ENCODE assay signal across 1 cellular context in the genomic region with DNA sequence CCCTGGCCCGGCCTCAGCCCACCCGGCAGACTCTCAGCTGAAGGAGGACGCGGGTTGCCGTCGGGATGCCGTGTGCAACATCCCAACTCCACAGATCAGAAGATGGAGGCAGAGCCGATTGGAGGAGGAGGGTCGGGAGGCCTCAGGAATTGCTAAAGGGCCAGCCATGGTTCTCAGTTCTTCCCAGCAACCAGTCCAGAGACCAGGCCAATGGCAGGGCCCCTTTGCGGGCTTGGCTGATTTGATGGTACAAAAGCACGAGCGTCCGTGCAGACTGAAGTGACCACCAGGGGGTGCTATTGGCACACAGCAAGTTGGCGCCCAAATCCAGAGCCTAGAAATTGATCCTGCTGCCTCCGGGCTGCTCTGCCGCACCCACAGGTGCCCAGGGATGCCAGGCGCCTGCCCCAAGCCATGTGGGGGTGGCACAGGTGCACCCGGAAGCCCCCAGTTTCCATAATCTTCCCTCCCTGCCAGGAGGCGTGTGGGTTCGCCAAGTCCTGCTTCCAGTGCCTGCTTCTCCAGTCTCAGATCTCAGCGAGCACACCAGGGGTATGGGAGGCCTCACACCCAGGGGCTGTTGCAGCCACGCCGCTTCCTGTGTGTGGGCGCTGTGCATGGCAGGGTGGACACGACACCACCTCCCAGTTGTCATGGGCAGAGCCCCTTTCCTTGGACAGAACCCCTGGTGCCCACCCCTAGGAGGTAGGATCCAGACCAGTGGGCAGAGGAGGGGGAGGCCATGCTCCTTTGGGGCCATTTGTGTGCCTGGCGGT.
A peak's percentile ranks its signal among the peaks of the same experiment; 100 is the strongest.
TF ChIP-seq lines count a peak whose summit lies in the region.

No MANE protein-coding gene starts in this region.

TF ChIP-seq in HepG2, 621 proteins besides CTCF, POLR2A, EP300 and RAD21 (continued from another document and continues in another):
- TF ChIP-seq, protein P1, sequence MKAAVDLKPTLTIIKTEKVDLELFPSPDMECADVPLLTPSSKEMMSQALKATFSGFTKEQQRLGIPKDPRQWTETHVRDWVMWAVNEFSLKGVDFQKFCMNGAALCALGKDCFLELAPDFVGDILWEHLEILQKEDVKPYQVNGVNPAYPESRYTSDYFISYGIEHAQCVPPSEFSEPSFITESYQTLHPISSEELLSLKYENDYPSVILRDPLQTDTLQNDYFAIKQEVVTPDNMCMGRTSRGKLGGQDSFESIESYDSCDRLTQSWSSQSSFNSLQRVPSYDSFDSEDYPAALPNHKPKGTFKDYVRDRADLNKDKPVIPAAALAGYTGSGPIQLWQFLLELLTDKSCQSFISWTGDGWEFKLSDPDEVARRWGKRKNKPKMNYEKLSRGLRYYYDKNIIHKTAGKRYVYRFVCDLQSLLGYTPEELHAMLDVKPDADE (CRISPR knock-in tag; IDR thresholded peaks at IDR 0.05): no peak
- TF ChIP-seq NCOA5 (CRISPR knock-in tag; IDR thresholded peaks at IDR 0.05) (no peak), WIZ (CRISPR knock-in tag; IDR thresholded peaks at IDR 0.05) (no peak), AGO2 (optimal IDR thresholded peaks at IDR 0.05; ENCODE audit: low read depth, low read length) (no peak), CCAR2 (optimal IDR thresholded peaks at IDR 0.05; ENCODE audit: low read depth, low read length) (no peak), ZNF224 (CRISPR knock-in tag; IDR thresholded peaks at IDR 0.05) (no peak), ATF7-NPFF (CRISPR knock-in tag; IDR thresholded peaks at IDR 0.05; ENCODE audit: low read depth) (no peak), ZNF557 (CRISPR knock-in tag; IDR thresholded peaks at IDR 0.05) (no peak), MZF1 (CRISPR knock-in tag; IDR thresholded peaks at IDR 0.05; ENCODE audit: borderline replicate concordance) (no peak), SP4 (CRISPR knock-in tag; IDR thresholded peaks at IDR 0.05) (no peak), SMYD3 (CRISPR knock-in tag; IDR thresholded peaks at IDR 0.05) (no peak), ZFAT (CRISPR knock-in tag; conservative IDR thresholded peaks at IDR 0.05) (no peak), HHEX (CRISPR knock-in tag; IDR thresholded peaks at IDR 0.05) (no peak), TOPORS (CRISPR knock-in tag; IDR thresholded peaks at IDR 0.05) (no peak), HCFC1 (IDR thresholded peaks at IDR 0.05; ENCODE audit: low read depth, low read length) (no peak), HNF4G (IDR thresholded peaks at IDR 0.05; ENCODE audit: borderline replicate concordance, low read depth, low read length) (peak; percentile 10; the same call in 1 of the 2 replicates), HNF4G (CRISPR knock-in tag; IDR thresholded peaks at IDR 0.05; ENCODE audit: borderline replicate concordance, low read depth) (no peak), HOXA3 (CRISPR knock-in tag; IDR thresholded peaks at IDR 0.05) (peak; percentile 78), ZSCAN20 (CRISPR knock-in tag; IDR thresholded peaks at IDR 0.05; ENCODE audit: borderline replicate concordance) (peak; percentile 20; the same call in 1 of the 2 replicates), ZNF772 (CRISPR knock-in tag; IDR thresholded peaks at IDR 0.05) (no peak), KDM2A (CRISPR knock-in tag; IDR thresholded peaks at IDR 0.05; ENCODE audit: borderline replicate concordance, low read depth) (no peak; the same call in 1 of the 2 replicates), ZNF382 (CRISPR knock-in tag; IDR thresholded peaks at IDR 0.05; ENCODE audit: borderline replicate concordance) (no peak), ZNF564 (CRISPR knock-in tag; IDR thresholded peaks at IDR 0.05) (no peak), ELF1 (CRISPR knock-in tag; IDR thresholded peaks at IDR 0.05) (no peak), SALL2 (CRISPR knock-in tag; IDR thresholded peaks at IDR 0.05) (peak; percentile 76; the same call in 1 of the 2 replicates), ZNF83 (CRISPR knock-in tag; IDR thresholded peaks at IDR 0.05; ENCODE audit: borderline replicate concordance) (peak; percentile 86; the same call in 1 of the 2 replicates), PCBP1 (IDR thresholded peaks at IDR 0.05; ENCODE audit: borderline replicate concordance, low read depth, low read length) (0 out of 2 replicates have a peak, but pooled peaks have one; percentile 17), ZBTB38 (CRISPR knock-in tag; IDR thresholded peaks at IDR 0.05) (peak; percentile 85; the same call in 1 of the 2 replicates), ZNF619 (CRISPR knock-in tag; IDR thresholded peaks at IDR 0.05) (peak; percentile 91; the same call in 1 of the 2 replicates), ZNF614 (CRISPR knock-in tag; IDR thresholded peaks at IDR 0.05; ENCODE audit: borderline replicate concordance) (peak; percentile 81; the same call in 1 of the 2 replicates), GATAD1 (CRISPR knock-in tag; IDR thresholded peaks at IDR 0.05) (peak; percentile 39; the same call in 1 of the 2 replicates), MEIS1 (CRISPR knock-in tag; IDR thresholded peaks at IDR 0.05; ENCODE audit: borderline replicate concordance) (peak; percentile 54; the same call in 1 of the 2 replicates), MAFF (IDR thresholded peaks at IDR 0.05; ENCODE audit: low read depth, low read length) (no peak), SPEN (CRISPR knock-in tag; IDR thresholded peaks at IDR 0.05; ENCODE audit: low read depth) (no peak; the same call in 1 of the 2 replicates), NR1H2 (CRISPR knock-in tag; IDR thresholded peaks at IDR 0.05; ENCODE audit: borderline replicate concordance, low read depth) (no peak), SMARCE1 (IDR thresholded peaks at IDR 0.05; ENCODE audit: borderline replicate concordance) (no peak)
- TF ChIP-seq, protein P2, sequence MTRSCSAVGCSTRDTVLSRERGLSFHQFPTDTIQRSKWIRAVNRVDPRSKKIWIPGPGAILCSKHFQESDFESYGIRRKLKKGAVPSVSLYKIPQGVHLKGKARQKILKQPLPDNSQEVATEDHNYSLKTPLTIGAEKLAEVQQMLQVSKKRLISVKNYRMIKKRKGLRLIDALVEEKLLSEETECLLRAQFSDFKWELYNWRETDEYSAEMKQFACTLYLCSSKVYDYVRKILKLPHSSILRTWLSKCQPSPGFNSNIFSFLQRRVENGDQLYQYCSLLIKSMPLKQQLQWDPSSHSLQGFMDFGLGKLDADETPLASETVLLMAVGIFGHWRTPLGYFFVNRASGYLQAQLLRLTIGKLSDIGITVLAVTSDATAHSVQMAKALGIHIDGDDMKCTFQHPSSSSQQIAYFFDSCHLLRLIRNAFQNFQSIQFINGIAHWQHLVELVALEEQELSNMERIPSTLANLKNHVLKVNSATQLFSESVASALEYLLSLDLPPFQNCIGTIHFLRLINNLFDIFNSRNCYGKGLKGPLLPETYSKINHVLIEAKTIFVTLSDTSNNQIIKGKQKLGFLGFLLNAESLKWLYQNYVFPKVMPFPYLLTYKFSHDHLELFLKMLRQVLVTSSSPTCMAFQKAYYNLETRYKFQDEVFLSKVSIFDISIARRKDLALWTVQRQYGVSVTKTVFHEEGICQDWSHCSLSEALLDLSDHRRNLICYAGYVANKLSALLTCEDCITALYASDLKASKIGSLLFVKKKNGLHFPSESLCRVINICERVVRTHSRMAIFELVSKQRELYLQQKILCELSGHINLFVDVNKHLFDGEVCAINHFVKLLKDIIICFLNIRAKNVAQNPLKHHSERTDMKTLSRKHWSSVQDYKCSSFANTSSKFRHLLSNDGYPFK (CRISPR knock-in tag; IDR thresholded peaks at IDR 0.05; ENCODE audit: borderline replicate concordance): peak; percentile 53
- TF ChIP-seq, protein P3, sequence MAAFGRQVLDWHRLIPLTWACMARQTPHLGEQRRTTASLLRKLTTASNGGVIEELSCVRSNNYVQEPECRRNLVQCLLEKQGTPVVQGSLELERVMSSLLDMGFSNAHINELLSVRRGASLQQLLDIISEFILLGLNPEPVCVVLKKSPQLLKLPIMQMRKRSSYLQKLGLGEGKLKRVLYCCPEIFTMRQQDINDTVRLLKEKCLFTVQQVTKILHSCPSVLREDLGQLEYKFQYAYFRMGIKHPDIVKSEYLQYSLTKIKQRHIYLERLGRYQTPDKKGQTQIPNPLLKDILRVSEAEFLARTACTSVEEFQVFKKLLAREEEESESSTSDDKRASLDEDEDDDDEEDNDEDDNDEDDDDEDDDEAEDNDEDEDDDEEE (CRISPR knock-in tag; IDR thresholded peaks at IDR 0.05): no peak; the same call in 1 of the 2 replicates
- TF ChIP-seq, protein P4, sequence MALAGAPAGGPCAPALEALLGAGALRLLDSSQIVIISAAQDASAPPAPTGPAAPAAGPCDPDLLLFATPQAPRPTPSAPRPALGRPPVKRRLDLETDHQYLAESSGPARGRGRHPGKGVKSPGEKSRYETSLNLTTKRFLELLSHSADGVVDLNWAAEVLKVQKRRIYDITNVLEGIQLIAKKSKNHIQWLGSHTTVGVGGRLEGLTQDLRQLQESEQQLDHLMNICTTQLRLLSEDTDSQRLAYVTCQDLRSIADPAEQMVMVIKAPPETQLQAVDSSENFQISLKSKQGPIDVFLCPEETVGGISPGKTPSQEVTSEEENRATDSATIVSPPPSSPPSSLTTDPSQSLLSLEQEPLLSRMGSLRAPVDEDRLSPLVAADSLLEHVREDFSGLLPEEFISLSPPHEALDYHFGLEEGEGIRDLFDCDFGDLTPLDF (CRISPR knock-in tag; IDR thresholded peaks at IDR 0.05): no peak; the same call in 1 of the 2 replicates
- TF ChIP-seq, protein P5, sequence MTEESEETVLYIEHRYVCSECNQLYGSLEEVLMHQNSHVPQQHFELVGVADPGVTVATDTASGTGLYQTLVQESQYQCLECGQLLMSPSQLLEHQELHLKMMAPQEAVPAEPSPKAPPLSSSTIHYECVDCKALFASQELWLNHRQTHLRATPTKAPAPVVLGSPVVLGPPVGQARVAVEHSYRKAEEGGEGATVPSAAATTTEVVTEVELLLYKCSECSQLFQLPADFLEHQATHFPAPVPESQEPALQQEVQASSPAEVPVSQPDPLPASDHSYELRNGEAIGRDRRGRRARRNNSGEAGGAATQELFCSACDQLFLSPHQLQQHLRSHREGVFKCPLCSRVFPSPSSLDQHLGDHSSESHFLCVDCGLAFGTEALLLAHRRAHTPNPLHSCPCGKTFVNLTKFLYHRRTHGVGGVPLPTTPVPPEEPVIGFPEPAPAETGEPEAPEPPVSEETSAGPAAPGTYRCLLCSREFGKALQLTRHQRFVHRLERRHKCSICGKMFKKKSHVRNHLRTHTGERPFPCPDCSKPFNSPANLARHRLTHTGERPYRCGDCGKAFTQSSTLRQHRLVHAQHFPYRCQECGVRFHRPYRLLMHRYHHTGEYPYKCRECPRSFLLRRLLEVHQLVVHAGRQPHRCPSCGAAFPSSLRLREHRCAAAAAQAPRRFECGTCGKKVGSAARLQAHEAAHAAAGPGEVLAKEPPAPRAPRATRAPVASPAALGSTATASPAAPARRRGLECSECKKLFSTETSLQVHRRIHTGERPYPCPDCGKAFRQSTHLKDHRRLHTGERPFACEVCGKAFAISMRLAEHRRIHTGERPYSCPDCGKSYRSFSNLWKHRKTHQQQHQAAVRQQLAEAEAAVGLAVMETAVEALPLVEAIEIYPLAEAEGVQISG (CRISPR knock-in tag; IDR thresholded peaks at IDR 0.05): peak; percentile 71
- TF ChIP-seq, protein P6, sequence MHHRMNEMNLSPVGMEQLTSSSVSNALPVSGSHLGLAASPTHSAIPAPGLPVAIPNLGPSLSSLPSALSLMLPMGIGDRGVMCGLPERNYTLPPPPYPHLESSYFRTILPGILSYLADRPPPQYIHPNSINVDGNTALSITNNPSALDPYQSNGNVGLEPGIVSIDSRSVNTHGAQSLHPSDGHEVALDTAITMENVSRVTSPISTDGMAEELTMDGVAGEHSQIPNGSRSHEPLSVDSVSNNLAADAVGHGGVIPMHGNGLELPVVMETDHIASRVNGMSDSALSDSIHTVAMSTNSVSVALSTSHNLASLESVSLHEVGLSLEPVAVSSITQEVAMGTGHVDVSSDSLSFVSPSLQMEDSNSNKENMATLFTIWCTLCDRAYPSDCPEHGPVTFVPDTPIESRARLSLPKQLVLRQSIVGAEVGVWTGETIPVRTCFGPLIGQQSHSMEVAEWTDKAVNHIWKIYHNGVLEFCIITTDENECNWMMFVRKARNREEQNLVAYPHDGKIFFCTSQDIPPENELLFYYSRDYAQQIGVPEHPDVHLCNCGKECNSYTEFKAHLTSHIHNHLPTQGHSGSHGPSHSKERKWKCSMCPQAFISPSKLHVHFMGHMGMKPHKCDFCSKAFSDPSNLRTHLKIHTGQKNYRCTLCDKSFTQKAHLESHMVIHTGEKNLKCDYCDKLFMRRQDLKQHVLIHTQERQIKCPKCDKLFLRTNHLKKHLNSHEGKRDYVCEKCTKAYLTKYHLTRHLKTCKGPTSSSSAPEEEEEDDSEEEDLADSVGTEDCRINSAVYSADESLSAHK (CRISPR knock-in tag; IDR thresholded peaks at IDR 0.05; ENCODE audit: borderline replicate concordance): no peak
- TF ChIP-seq, protein P7, sequence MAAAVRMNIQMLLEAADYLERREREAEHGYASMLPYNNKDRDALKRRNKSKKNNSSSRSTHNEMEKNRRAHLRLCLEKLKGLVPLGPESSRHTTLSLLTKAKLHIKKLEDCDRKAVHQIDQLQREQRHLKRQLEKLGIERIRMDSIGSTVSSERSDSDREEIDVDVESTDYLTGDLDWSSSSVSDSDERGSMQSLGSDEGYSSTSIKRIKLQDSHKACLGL (CRISPR knock-in tag; IDR thresholded peaks at IDR 0.05): peak; percentile 56; the same call in 1 of the 2 replicates
- TF ChIP-seq, protein P8, sequence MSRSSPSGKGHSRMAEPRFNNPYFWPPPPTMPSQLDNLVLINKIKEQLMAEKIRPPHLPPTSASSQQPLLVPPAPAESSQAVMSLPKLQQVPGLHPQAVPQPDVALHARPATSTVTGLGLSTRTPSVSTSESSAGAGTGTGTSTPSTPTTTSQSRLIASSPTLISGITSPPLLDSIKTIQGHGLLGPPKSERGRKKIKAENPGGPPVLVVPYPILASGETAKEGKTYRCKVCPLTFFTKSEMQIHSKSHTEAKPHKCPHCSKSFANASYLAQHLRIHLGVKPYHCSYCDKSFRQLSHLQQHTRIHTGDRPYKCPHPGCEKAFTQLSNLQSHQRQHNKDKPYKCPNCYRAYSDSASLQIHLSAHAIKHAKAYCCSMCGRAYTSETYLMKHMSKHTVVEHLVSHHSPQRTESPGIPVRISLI (CRISPR knock-in tag; IDR thresholded peaks at IDR 0.05; ENCODE audit: borderline replicate concordance): peak; percentile 45; the same call in 1 of the 2 replicates
- TF ChIP-seq, protein P9, sequence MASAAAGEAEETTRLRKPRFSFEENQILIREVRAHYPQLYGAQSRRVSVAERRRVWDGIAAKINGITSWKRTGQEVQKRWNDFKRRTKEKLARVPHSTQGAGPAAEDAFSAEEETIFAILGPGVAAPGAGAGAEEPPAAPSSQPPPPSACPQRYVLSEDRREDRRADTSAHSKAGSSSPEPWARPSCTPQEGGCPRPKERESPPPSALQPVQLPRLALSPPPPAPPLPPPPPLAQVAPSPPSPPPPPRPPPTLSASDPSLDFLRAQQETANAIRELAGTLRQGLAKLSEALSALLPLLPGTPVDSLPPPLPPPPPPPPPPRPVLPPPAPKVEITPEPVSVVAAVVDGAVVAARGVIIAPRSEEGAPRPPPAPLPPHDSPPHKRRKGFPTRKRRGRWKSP (CRISPR knock-in tag; IDR thresholded peaks at IDR 0.05): no peak
